8 cellular contexts compared by ENCODE assay signal in the genomic region with DNA sequence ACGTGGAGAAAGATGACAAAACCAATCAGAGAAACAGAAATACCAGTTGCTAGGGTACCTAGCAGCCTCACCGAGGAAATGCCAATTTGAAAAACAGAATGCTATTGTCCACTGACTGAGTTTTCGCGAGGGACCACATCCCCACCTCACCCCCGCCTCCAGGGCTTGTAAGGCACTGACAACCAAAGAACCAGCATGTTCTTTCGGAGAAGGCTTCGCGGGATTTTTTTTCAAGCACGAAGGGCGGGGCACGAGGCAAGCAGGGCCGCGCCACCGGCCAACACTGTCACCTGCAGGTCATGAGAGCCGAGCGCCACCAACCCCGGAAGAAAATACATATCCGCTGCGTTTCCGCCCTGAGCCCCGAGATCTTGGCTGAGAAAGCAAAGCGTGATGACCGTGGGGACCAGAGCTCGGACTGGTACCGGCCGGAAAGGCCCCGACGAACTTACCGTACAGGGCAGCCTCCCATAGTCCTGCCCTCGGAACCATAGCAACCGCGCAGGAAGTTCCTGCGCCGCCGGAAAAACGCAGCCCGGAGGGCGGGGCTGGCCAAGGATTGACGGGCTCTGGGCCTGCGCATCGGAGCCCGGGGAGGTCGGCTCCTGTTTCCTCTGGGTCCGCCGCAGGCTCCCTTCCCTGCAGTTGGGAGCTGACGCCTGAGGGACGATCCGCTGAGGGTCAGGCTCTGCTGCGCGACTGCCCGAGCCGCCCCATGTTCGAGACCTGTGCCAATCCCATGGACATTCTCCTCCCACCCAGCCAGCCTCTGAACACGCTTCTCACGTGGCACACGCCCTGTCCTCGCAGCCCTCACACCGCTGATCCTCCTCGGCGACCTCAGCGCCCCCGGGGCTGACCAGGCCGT. TPM values are rescaled to one million over a fixed set of nuclear protein-coding genes. Genes with fewer than 3 reads are reported as not detected.
DNase-seq lines count a peak whose midpoint lies in the region; ATAC-seq, FAIRE-seq and TF ChIP-seq lines count a peak whose summit lies in the region.

No MANE protein-coding gene starts in this region.

- peak overlapping the region; percentile 69 for H3K4me3 ChIP-seq in H7 (ENCODE audit: insufficient read depth, low read depth, low read length)

- peak; percentile 85 for DNase-seq in H7
- peak; percentile 73 for DNase-seq in LoVo (ENCODE audit: low spot score)
- DNase-seq in RWPE1 (ENCODE audit: low spot score) = peak; percentile 65
- peak; percentile 79 for DNase-seq in activated effector memory CD4-positive, alpha-beta T cell treated with Interleukin-2 at 50 U/mL for 16 hours
- DNase-seq in fibroblast of the conjunctiva (ENCODE audit: low read depth) = peak; percentile 73
- peak; percentile 83 for DNase-seq in stimulated activated naive CD8-positive, alpha-beta T cell treated with anti-CD3 and anti-CD28 coated beads, Interleukin-15, Interleukin-2, amounts not matched to agents 100 U/mL and 50 U/mL, for 24 hours

- TF ChIP-seq CTCF in RWPE1 (conservative IDR thresholded peaks at IDR 0.05; ENCODE audit: low read depth) (peak; percentile 31), nephron (IDR thresholded peaks at IDR 0.05; ENCODE audit: unreplicated experiment in 3 of 3) (peak; percentile 24 to 56 (median 30))

- ATAC-seq in stimulated activated naive CD8-positive, alpha-beta T cell treated with anti-CD3 and anti-CD28 coated beads, Interleukin-15, Interleukin-2, amounts not matched to agents 100 U/mL and 50 U/mL, for 24 hours = peak; percentile 97

- CTCF ChIA-PET in RWPE1 (lab: Yijun Ruan, JAX) = interaction anchor here (0.6 to 0.7 kb wide), 2 partner anchors 395 to 1072 kb away, joined by 4 to 7 read pairs; no protein-coding TSS in a partner anchor

- no peaks in the 10 kb centered on the region for H3K36me3 ChIP-seq in H7 (replicated peaks; ENCODE audit: control insufficient read depth, insufficient read depth, low read length)

- no peaks in the 10 kb centered on the region for H3K27me3 ChIP-seq in H7 (ENCODE audit: control insufficient read depth, insufficient read depth, low read length)

- peak overlapping the region; percentile 95 to 98 (median 96) for H3K27ac Mint-ChIP-seq in nephron

- peak; percentile 96 for FAIRE-seq in G401.6 (lab: Jason Lieb, UNC)

- POLR2A ChIA-PET in RWPE1 (lab: Yijun Ruan, JAX; ENCODE audit: low non-redundant PET) = interaction anchor here (0.5 kb wide), 1 partner anchor 181 kb away, joined by 3 read pairs; no protein-coding TSS in a partner anchor

- H3K4me3 Mint-ChIP-seq in nephron = peak overlapping the region; percentile 87 to 90 (median 89)

- H3K4me1 Mint-ChIP-seq in nephron = no peaks in the 10 kb centered on the region

- no peaks in the 10 kb centered on the region for H3K36me3 Mint-ChIP-seq in nephron (ENCODE audit: low read depth)

- H3K27me3 Mint-ChIP-seq in nephron (ENCODE audit: low read depth) = no peaks in the 10 kb centered on the region

- peak overlapping the region; percentile 91 for H3K27ac ChIP-seq in RWPE1

- peaks cover 19% of the 10 kb centered on the region for H3K9me3 Mint-ChIP-seq in nephron

RNA-seq across cellular contexts. Expression of gene PAGE5, which starts 59.2 kb away (rescaled TPM):
- total RNA-seq in H7 (2014; rRNA removed; shearing (Covaris generic)) = not detected in 2 replicates

Comparison
In these comparisons a context has a peak if more than half of its experiments do, and no peak if none do; other contexts are left out.
1. Peak in every context shown above with its lines: DNase-seq, ATAC-seq, H3K4me3 ChIP-seq and H3K27ac ChIP-seq.